9 cellular contexts compared by ENCODE assay signal in the genomic region with DNA sequence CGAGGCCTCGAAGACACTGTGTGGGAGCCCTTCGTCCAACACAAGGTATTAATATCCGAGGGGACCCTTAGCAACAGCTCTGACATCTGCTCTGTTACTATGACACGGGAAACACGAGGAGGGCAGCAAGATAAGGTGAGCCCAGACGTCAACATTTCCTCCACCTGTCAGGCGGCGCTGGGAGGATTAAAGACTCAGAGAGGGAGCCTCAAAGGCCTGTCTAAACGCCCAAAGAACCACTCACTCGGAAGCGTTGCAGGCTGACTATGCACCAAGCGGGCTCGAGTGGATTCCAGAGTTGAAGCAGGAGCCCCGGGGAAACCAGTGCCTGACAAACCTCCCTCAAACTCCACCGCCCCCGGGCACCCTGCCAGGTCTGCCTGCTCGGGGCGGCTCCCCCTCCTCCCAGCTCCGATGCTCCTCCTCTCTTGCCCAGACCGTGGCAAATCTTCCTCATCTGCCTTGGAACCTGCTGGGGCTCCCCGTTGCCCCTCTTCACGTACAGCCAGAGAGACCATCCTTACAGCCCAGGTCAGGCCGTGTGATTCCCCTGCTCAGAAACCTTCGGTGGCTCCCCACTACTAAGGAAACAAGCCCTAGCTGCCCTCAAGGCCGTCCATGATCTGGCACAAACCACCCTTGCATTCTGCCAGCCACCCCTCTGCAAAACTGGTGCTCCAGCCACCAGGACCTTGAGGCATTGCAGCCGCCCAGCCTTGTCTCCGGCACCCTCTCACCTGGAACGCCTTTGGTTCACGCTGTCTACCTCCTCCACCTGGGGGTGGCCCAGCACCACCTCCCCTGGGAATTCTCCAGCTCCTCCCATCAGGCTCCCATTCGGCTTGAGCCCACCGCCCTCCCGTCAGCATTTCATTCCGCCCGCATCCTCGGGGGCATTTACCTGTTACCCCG. TPM values are rescaled to one million over a fixed set of nuclear protein-coding genes. Genes with fewer than 3 reads are reported as not detected.
DNase-seq lines count a peak whose midpoint lies in the region; ATAC-seq and TF ChIP-seq lines count a peak whose summit lies in the region.
"Had no signal": no experiment of that assay in that cellular context is flagged by ENCODE, and none has a peak within 500 bp of the region (broad histone marks: within the 10 kb centered on the region; RNA-seq: fewer than 3 reads in every experiment).

No MANE protein-coding gene starts in this region.

- DNase-seq in DMS153 (lab: John Stamatoyannopoulos, UW), result peak; percentile 2
- peak; percentile 62 for DNase-seq in NCI-H2196 (lab: John Stamatoyannopoulos, UW; ENCODE audit: unreplicated experiment)
- no peak for DNase-seq in progenitor cell of endocrine pancreas (ENCODE audit: low spot score, unreplicated experiment)
- DNase-seq in occipital lobe (lab: John Stamatoyannopoulos, UW), result no peak
- no peak for DNase-seq in NCI-H187 treated with DMSO at 0.1 percent for 48 hours (lab: John Stamatoyannopoulos, UW)
- no peak for DNase-seq in osteocyte (ENCODE audit: extremely low spot score, unreplicated experiment)

- H3K27me3 Mint-ChIP-seq in progenitor cell of endocrine pancreas (no peaks in the 10 kb centered on the region), osteocyte (ENCODE audit: unreplicated experiment) (peaks cover 37% of the 10 kb centered on the region)

- H3K36me3 ChIP-seq in endocrine pancreas (ENCODE audit: control insufficient read depth, insufficient read depth, low read length), result no peaks in the 10 kb centered on the region

- H3K9me3 Mint-ChIP-seq in progenitor cell of endocrine pancreas (ENCODE audit: low read depth), result no peaks in the 10 kb centered on the region
- H3K9me3 Mint-ChIP-seq in osteocyte (ENCODE audit: unreplicated experiment), result no peaks in the 10 kb centered on the region

- peak overlapping the region; percentile 35 for H3K9ac ChIP-seq in endocrine pancreas (ENCODE audit: control insufficient read depth, insufficient read depth, low read length)

- TF ChIP-seq CTCF in progenitor cell of endocrine pancreas (IDR thresholded peaks at IDR 0.05; ENCODE audit: unreplicated experiment) (no peak), osteocyte (IDR thresholded peaks at IDR 0.05) (no peak)

- H3K36me3 Mint-ChIP-seq in progenitor cell of endocrine pancreas (ENCODE audit: insufficient read depth), result peaks cover 2% of the 10 kb centered on the region
- no peaks in the 10 kb centered on the region for H3K36me3 Mint-ChIP-seq in osteocyte (ENCODE audit: unreplicated experiment)

- no peak overlapping the region for H3K4me3 ChIP-seq in endocrine pancreas (ENCODE audit: control insufficient read depth, insufficient read depth, low read length)
- H3K4me3 ChIP-seq: GM12878 had no signal

- H3K4me1 Mint-ChIP-seq in progenitor cell of endocrine pancreas (ENCODE audit: low read depth), result peaks cover 30% of the 10 kb centered on the region
- H3K4me1 Mint-ChIP-seq in osteocyte (ENCODE audit: unreplicated experiment), result peaks cover 26% of the 10 kb centered on the region

- no peak for ATAC-seq in GM21381 (IDR thresholded peaks at IDR 0.05; ENCODE audit: unreplicated experiment)
- ATAC-seq: GM12878 had no signal

- peak overlapping the region; percentile 19 for H3K4me3 Mint-ChIP-seq in progenitor cell of endocrine pancreas (ENCODE audit: low read depth)
- no peak overlapping the region for H3K4me3 Mint-ChIP-seq in osteocyte (ENCODE audit: unreplicated experiment)

- H3K9me3 ChIP-seq in endocrine pancreas (ENCODE audit: control insufficient read depth, low read length), result no peaks in the 10 kb centered on the region

- no peaks in the 10 kb centered on the region for H3K27me3 ChIP-seq in endocrine pancreas (ENCODE audit: control insufficient read depth, insufficient read depth, low read length)

- peak overlapping the region; percentile 84 for H3K27ac Mint-ChIP-seq in progenitor cell of endocrine pancreas
- H3K27ac Mint-ChIP-seq in osteocyte (ENCODE audit: unreplicated experiment), result no peak overlapping the region

- H3K4me1 ChIP-seq in endocrine pancreas (ENCODE audit: control insufficient read depth, insufficient read depth, low read length), result peaks cover 4% of the 10 kb centered on the region

RNA-seq across cellular contexts. Expression of gene RPH3AL, which starts 16.2 kb away (rescaled TPM):
- 47.6 and 47.8 TPM in 2 replicates for total RNA-seq in progenitor cell of endocrine pancreas
- total RNA-seq in occipital lobe, result 1.1 TPM
- 0.78 and 1.2 TPM in 2 replicates for total RNA-seq in osteocyte

Comparison
In these comparisons a context has a peak if more than half of its experiments do, and no peak if none do; other contexts are left out.
1. DNase-seq: peak in DMS153 (single experiment) and NCI-H2196 (single experiment); none in progenitor cell of endocrine pancreas (single experiment), occipital lobe (single experiment), NCI-H187 treated with DMSO at 0.1 percent for 48 hours (single experiment) and osteocyte (single experiment).
2. RNA of gene RPH3AL, which starts 16.2 kb away (total RNA-seq): 47.6 to 47.8 TPM in progenitor cell of endocrine pancreas; 1.1 TPM in occipital lobe (single experiment) and 0.78 to 1.2 TPM in osteocyte; every median in the first group is over 10 times any median in the second.